21 cellular contexts compared by ENCODE assay signal in genomic region chr16:5479925-5480324, GRCh38.
"Had no signal": no experiment of that assay in that cellular context is flagged by ENCODE, and none has a peak within 500 bp of the region (broad histone marks: within the 10 kb centered on the region; RNA-seq: fewer than 3 reads in every experiment).

No MANE protein-coding gene starts in this region.

- FAIRE-seq: keratinocyte, pancreas, small intestine, urothelium cell line had no signal

- H3K9me3 ChIP-seq: esophagus muscularis mucosa, gastrocnemius medialis, left ventricle myocardium inferior, lower lobe of right lung, pancreas, stomach had no signal

- H3K4me1 ChIP-seq: esophagus muscularis mucosa, gastrocnemius medialis, left ventricle myocardium inferior, lower lobe of right lung, pancreas, stomach had no signal

- H3K4me3 ChIP-seq: esophagus muscularis mucosa, gastrocnemius medialis, left ventricle myocardium inferior, lower lobe of right lung, pancreas, stomach had no signal

- H3K27ac ChIP-seq: epithelial cell of prostate, esophagus muscularis mucosa, gastrocnemius medialis, left ventricle myocardium inferior, lower lobe of right lung, pancreas, stomach had no signal

- ATAC-seq: gastrocnemius medialis, left cardiac atrium, lower lobe of right lung, pancreas, right cardiac atrium had no signal

- H3K36me3 ChIP-seq: esophagus muscularis mucosa, gastrocnemius medialis, left ventricle myocardium inferior, lower lobe of right lung, pancreas, stomach had no signal

- DNase-seq: cortex of kidney; effector memory CD4-positive, alpha-beta T cell; gastrocnemius medialis; left cardiac atrium; left ventricle myocardium inferior; lower lobe of right lung; midbrain; naive B cell; occipital lobe; pancreas; right cardiac atrium; small intestine; stimulated activated CD4-positive, alpha-beta T cell treated with anti-CD3 and anti-CD28 coated beads, Interleukin-12 subunit alpha, Interleukin-12 subunit beta, amount 100 ng/mL, for 4 hours; stimulated activated naive CD4-positive, alpha-beta T cell; stomach; substantia nigra; trophoblast cell had no signal

- H3K27me3 ChIP-seq: gastrocnemius medialis, pancreas had no signal
